Comparison of ENCODE assay signal across 1 cellular context in genomic region chr17:5122056-5122455, GRCh38.
TF ChIP-seq lines count a peak whose summit lies in the region.

No MANE protein-coding gene starts in this region.

TF ChIP-seq in H1, 55 proteins besides CTCF, POLR2A, EP300 and RAD21:
- TF ChIP-seq SUZ12 (IDR thresholded peaks at IDR 0.05; ENCODE audit: low read length): 0 out of 2 replicates have a peak, but pooled peaks have one; percentile 7
